In the genomic region with DNA sequence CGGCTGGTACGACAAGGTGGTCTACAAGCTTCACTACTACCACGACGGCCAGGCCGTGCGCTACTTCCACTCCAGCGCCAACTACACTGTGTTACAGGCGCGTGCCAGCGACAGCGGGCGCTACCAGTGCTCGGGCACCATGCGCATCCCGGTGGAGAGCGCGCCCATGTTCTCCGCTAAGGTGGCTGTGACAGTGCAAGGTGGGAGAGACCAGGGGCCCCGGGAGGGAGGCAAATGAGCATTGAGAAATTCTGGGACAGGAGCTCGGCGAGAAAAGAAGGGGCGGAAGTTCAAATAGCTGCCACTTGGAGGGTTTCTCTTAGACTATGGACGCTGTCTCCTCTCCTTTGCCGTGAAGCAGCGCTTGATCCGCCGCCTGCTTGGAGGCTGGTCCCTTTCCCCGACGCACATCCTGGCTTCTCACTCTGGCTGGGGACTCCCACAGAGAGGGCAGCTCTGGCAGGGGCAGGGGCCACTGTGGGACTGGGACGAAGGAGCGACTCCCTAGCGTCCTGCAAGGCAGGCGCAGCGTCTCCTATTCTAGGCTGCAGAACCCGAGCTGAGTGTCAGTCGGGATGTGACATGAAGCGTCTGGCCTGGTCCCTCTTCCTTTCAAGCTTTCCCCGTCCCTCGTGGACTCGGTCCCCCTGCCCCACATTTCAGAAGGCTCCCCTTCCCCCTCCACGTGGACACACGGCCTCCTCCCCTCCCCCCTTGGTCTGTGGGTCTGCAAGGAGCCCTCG, we compare ENCODE assay signal across 7 cellular contexts. TPM values are rescaled to one million over a fixed set of nuclear protein-coding genes. Genes with fewer than 3 reads are reported as not detected.
DNase-seq lines count a peak whose midpoint lies in the region; ATAC-seq, FAIRE-seq and TF ChIP-seq lines count a peak whose summit lies in the region.

No MANE protein-coding gene starts in this region.

- H3K4me2 ChIP-seq in endothelial cell of umbilical vein (ENCODE audit: insufficient read depth, low read length) = peak overlapping the region; percentile 82

- H4K20me1 ChIP-seq in endothelial cell of umbilical vein (replicated peaks; ENCODE audit: control insufficient read depth, extremely low read depth, insufficient read depth, low read length) = no peaks in the 10 kb centered on the region

- no peaks in the 10 kb centered on the region for H3K9me3 Mint-ChIP-seq in activated CD8-positive, alpha-beta T cell treated with anti-CD3 and anti-CD28 coated beads for 36 hours

- peak overlapping the region; percentile 20 for H3K9ac ChIP-seq in endothelial cell of umbilical vein (replicated peaks; ENCODE audit: extremely low read depth, insufficient read depth, low read length)

- no peaks in the 10 kb centered on the region for H3K9me3 ChIP-seq in endothelial cell of umbilical vein (replicated peaks; ENCODE audit: control insufficient read depth, insufficient read depth, low read length)

- peaks cover 26% of the 10 kb centered on the region for H3K4me1 ChIP-seq in endothelial cell of umbilical vein (ENCODE audit: control insufficient read depth, extremely low read depth, insufficient read depth, low read length)

- CTCF ChIA-PET in activated CD8-positive, alpha-beta T cell treated with anti-CD3 and anti-CD28 coated beads for 36 hours (lab: Charles Lee) = interaction anchor here (1.0 to 4.1 kb wide), 7 partner anchors 12 to 241 kb away, joined by 3 to 32 read pairs (median 4); partner anchors contain the start of gene FCRLA
- CTCF ChIA-PET in endothelial cell of umbilical vein (lab: Charles Lee) = interaction anchor here (1.2 to 1.7 kb wide), 6 partner anchors 13 to 311 kb away, joined by 4 to 16 read pairs (median 5); partner anchors contain the start of gene DUSP12

- no peaks in the 10 kb centered on the region for H3K9me1 ChIP-seq in endothelial cell of umbilical vein (replicated peaks; ENCODE audit: control insufficient read depth, extremely low read depth, insufficient read depth, low read length)

- H3K36me3 Mint-ChIP-seq in activated CD8-positive, alpha-beta T cell treated with anti-CD3 and anti-CD28 coated beads for 36 hours (ENCODE audit: low read depth) = no peaks in the 10 kb centered on the region

- POLR2A ChIA-PET in activated CD8-positive, alpha-beta T cell treated with anti-CD3 and anti-CD28 coated beads for 36 hours (lab: Charles Lee) = interaction anchor here (0.9 to 1.6 kb wide), 3 partner anchors 9 to 41 kb away, joined by 3 to 6 read pairs (median 4); no protein-coding TSS in a partner anchor
- POLR2A ChIA-PET in endothelial cell of umbilical vein (lab: Charles Lee) = no interaction called here

- no peaks in the 10 kb centered on the region for H3K36me3 ChIP-seq in endothelial cell of umbilical vein (ENCODE audit: control insufficient read depth in 2 of 2, extremely low read depth in 1 of 2, insufficient read depth in 2 of 2, low read length in 2 of 2)

- intact Hi-C loops in activated CD8-positive, alpha-beta T cell treated with anti-CD3 and anti-CD28 coated beads for 36 hours (cut with micrococcal nuclease) = no loop called here
- intact Hi-C loops in endothelial cell of umbilical vein (cut with micrococcal nuclease) = loop anchor here (5.0 kb wide), 1 partner anchor 194 kb away; no protein-coding TSS in a partner anchor

- peaks cover 17% of the 10 kb centered on the region for H3K27me3 Mint-ChIP-seq in activated CD8-positive, alpha-beta T cell treated with anti-CD3 and anti-CD28 coated beads for 36 hours

- DNase-seq in GM10266 (ENCODE audit: extremely low spot score) (peak; percentile 42), NCI-H460 (ENCODE audit: extremely low read depth, low read depth) (peak; percentile 28), endothelial cell of umbilical vein (ENCODE audit: low read depth, low spot score) (peak; percentile 49), midbrain (lab: John Stamatoyannopoulos, UW) (peak; percentile 35), substantia nigra (lab: John Stamatoyannopoulos, UW) (peak in 27 of 49 donors; percentile 3 to 60 (median 28))
- peak; percentile 46 for DNase-seq in activated CD8-positive, alpha-beta T cell treated with anti-CD3 and anti-CD28 coated beads for 36 hours

- peak overlapping the region; percentile 85 for H2AFZ ChIP-seq in endothelial cell of umbilical vein (ENCODE audit: low read depth, low read length)

- TF ChIP-seq CTCF in GM10266 (IDR thresholded peaks at IDR 0.05; ENCODE audit: control insufficient read depth, insufficient read depth, low read depth, missing control alignments) (peak; percentile 13), endothelial cell of umbilical vein (IDR thresholded peaks at IDR 0.05; ENCODE audit: extremely low read depth in 1 of 2, insufficient read depth in 1 of 2, low read depth in 1 of 2, low read length in 2 of 2) (peak in 1 of 2 donors; percentile 23)
- TF ChIP-seq CTCF in activated CD8-positive, alpha-beta T cell treated with anti-CD3 and anti-CD28 coated beads for 36 hours (IDR thresholded peaks at IDR 0.05) = peak; percentile 18

- ATAC-seq in HG02571 (IDR thresholded peaks at IDR 0.05; ENCODE audit: unreplicated experiment) = peak; percentile 17
- ATAC-seq in activated CD8-positive, alpha-beta T cell treated with anti-CD3 and anti-CD28 coated beads for 36 hours = peak; percentile 28

- H3K27ac ChIP-seq in endothelial cell of umbilical vein (ENCODE audit: insufficient read depth, low read depth, low read length) (peak overlapping the region; percentile 15), substantia nigra (ENCODE audit: low read depth, low read length, poor library complexity, severe bottlenecking) (peak overlapping the region; percentile 45)

- no peak for TF ChIP-seq POLR2A in endothelial cell of umbilical vein (IDR thresholded peaks at IDR 0.05; ENCODE audit: low read depth, low read length)

- H3K4me3 Mint-ChIP-seq in activated CD8-positive, alpha-beta T cell treated with anti-CD3 and anti-CD28 coated beads for 36 hours = peak overlapping the region; percentile 79

- peaks cover 47% of the 10 kb centered on the region for H3K4me1 Mint-ChIP-seq in activated CD8-positive, alpha-beta T cell treated with anti-CD3 and anti-CD28 coated beads for 36 hours (ENCODE audit: low read depth)

- no peaks in the 10 kb centered on the region for H3K79me2 ChIP-seq in endothelial cell of umbilical vein (ENCODE audit: control insufficient read depth, insufficient read depth, low read length)

- H3K4me3 ChIP-seq in endothelial cell of umbilical vein (replicated peaks in 1 of 3; ENCODE audit: insufficient read depth in 1 of 3, low read depth in 1 of 3, low read length in 3 of 3) = peak overlapping the region; percentile 51 to 55 (median 52)

- peak; percentile 70 for FAIRE-seq in endothelial cell of umbilical vein (lab: Jason Lieb, UNC)

- peak overlapping the region; percentile 48 for H3K27ac Mint-ChIP-seq in activated CD8-positive, alpha-beta T cell treated with anti-CD3 and anti-CD28 coated beads for 36 hours

- no TSS peak for BruUV-seq in endothelial cell of umbilical vein (replicated peaks; lab: Mats Ljungman, UMichigan)

- dilution Hi-C loops in endothelial cell of umbilical vein (cut with MboI; ENCODE audit: extremely low pct_ligation_motif_present, low sequenced_read_pairs) = no loop called here

- H3K27me3 ChIP-seq in endothelial cell of umbilical vein (ENCODE audit: control insufficient read depth in 2 of 2, insufficient read depth in 2 of 2, low read length in 2 of 2) = no peaks in the 10 kb centered on the region

RNA-seq across cellular contexts. Expression of gene FCRLB, which starts 4.7 kb away (rescaled TPM):
- total RNA-seq in NCI-H460 (2014; rRNA removed; shearing (Covaris generic)) = 0.97 and 2.0 TPM in 2 replicates
- 1.1 and 2.1 TPM in 2 replicates for polyA plus RNA-seq in NCI-H460 (2014; cell fraction: nucleus; rRNA removed)
- under 1 TPM; 0.49 to 0.68 TPM for total RNA-seq in activated CD8-positive, alpha-beta T cell treated with anti-CD3 and anti-CD28 coated beads for 36 hours
- total RNA-seq in endothelial cell of umbilical vein = 0.62 and 0.90 TPM in 2 replicates
- 0.62 and 0.99 TPM in 2 replicates for polyA plus RNA-seq in endothelial cell of umbilical vein
- 0.52 and 0.56 TPM in 2 replicates for polyA plus RNA-seq in endothelial cell of umbilical vein (2011; cell fraction: cytosol; rRNA removed)
- 0.18 and 0.22 TPM in 2 replicates for polyA plus RNA-seq in endothelial cell of umbilical vein (2011; cell fraction: nucleus; rRNA removed)
- polyA plus RNA-seq in endothelial cell of umbilical vein (2012) = 1.1 and 1.5 TPM in 2 replicates
- 0.17 and 0.21 TPM in 2 replicates for polyA minus RNA-seq in endothelial cell of umbilical vein
- not detected for polyA minus RNA-seq in endothelial cell of umbilical vein (2011; cell fraction: cytosol; rRNA and poly(A)+ RNA removed)
- polyA minus RNA-seq in endothelial cell of umbilical vein (2011; cell fraction: nucleus; rRNA and poly(A)+ RNA removed) = not detected in 2 replicates

RNA-seq across cellular contexts. Expression of gene FCRLA, which starts 19.0 kb away (rescaled TPM):
- total RNA-seq in NCI-H460 (2014; rRNA removed; shearing (Covaris generic)) = 0.17 and 0.20 TPM in 2 replicates
- not detected in 2 replicates for polyA plus RNA-seq in NCI-H460 (2014; cell fraction: nucleus; rRNA removed)
- total RNA-seq in activated CD8-positive, alpha-beta T cell treated with anti-CD3 and anti-CD28 coated beads for 36 hours = not detected
- total RNA-seq in endothelial cell of umbilical vein = not detected in 2 replicates
- not detected in 2 replicates for polyA plus RNA-seq in endothelial cell of umbilical vein
- not detected in 2 replicates for polyA plus RNA-seq in endothelial cell of umbilical vein (2011; cell fraction: cytosol; rRNA removed)
- polyA plus RNA-seq in endothelial cell of umbilical vein (2011; cell fraction: nucleus; rRNA removed) = not detected in 2 replicates
- polyA plus RNA-seq in endothelial cell of umbilical vein (2012) = not detected in 2 replicates
- not detected in 2 replicates for polyA minus RNA-seq in endothelial cell of umbilical vein
- not detected for polyA minus RNA-seq in endothelial cell of umbilical vein (2011; cell fraction: cytosol; rRNA and poly(A)+ RNA removed)
- not detected in 2 replicates for polyA minus RNA-seq in endothelial cell of umbilical vein (2011; cell fraction: nucleus; rRNA and poly(A)+ RNA removed)

RNA-seq across cellular contexts. Expression of gene DUSP12, which starts 23.5 kb away (rescaled TPM):
- total RNA-seq in NCI-H460 (2014; rRNA removed; shearing (Covaris generic)) = 98.7 and 101 TPM in 2 replicates
- polyA plus RNA-seq in NCI-H460 (2014; cell fraction: nucleus; rRNA removed) = 145 and 152 TPM in 2 replicates
- 10 to 100 TPM; 25.3 to 25.4 TPM for total RNA-seq in activated CD8-positive, alpha-beta T cell treated with anti-CD3 and anti-CD28 coated beads for 36 hours
- total RNA-seq in endothelial cell of umbilical vein = 26.8 and 28.3 TPM in 2 replicates
- 25.7 and 31.6 TPM in 2 replicates for polyA plus RNA-seq in endothelial cell of umbilical vein
- 35.8 and 36.6 TPM in 2 replicates for polyA plus RNA-seq in endothelial cell of umbilical vein (2011; cell fraction: cytosol; rRNA removed)
- 26.5 and 34.8 TPM in 2 replicates for polyA plus RNA-seq in endothelial cell of umbilical vein (2011; cell fraction: nucleus; rRNA removed)
- 20.4 and 29.2 TPM in 2 replicates for polyA plus RNA-seq in endothelial cell of umbilical vein (2012)
- polyA minus RNA-seq in endothelial cell of umbilical vein = 13.9 and 17.8 TPM in 2 replicates
- 26.5 TPM for polyA minus RNA-seq in endothelial cell of umbilical vein (2011; cell fraction: cytosol; rRNA and poly(A)+ RNA removed)
- polyA minus RNA-seq in endothelial cell of umbilical vein (2011; cell fraction: nucleus; rRNA and poly(A)+ RNA removed) = 18.2 and 20.1 TPM in 2 replicates

RNA-seq across cellular contexts. Expression of gene ATF6, which starts 40.1 kb away (rescaled TPM):
- 53.6 and 56.4 TPM in 2 replicates for total RNA-seq in NCI-H460 (2014; rRNA removed; shearing (Covaris generic))
- 29.7 and 30.7 TPM in 2 replicates for polyA plus RNA-seq in NCI-H460 (2014; cell fraction: nucleus; rRNA removed)
- 10 to 100 TPM; 16.9 to 17.3 TPM for total RNA-seq in activated CD8-positive, alpha-beta T cell treated with anti-CD3 and anti-CD28 coated beads for 36 hours
- 38.8 and 40.3 TPM in 2 replicates for total RNA-seq in endothelial cell of umbilical vein
- polyA plus RNA-seq in endothelial cell of umbilical vein = 22.8 and 24.9 TPM in 2 replicates
- 29.4 and 29.6 TPM in 2 replicates for polyA plus RNA-seq in endothelial cell of umbilical vein (2011; cell fraction: cytosol; rRNA removed)
- polyA plus RNA-seq in endothelial cell of umbilical vein (2011; cell fraction: nucleus; rRNA removed) = 22.6 and 25.5 TPM in 2 replicates
- polyA plus RNA-seq in endothelial cell of umbilical vein (2012) = 22.0 and 30.2 TPM in 2 replicates
- polyA minus RNA-seq in endothelial cell of umbilical vein = 47.1 and 51.7 TPM in 2 replicates
- 16.1 TPM for polyA minus RNA-seq in endothelial cell of umbilical vein (2011; cell fraction: cytosol; rRNA and poly(A)+ RNA removed)
- polyA minus RNA-seq in endothelial cell of umbilical vein (2011; cell fraction: nucleus; rRNA and poly(A)+ RNA removed) = 48.9 and 71.6 TPM in 2 replicates

Comparison
In these comparisons a context has a peak if more than half of its experiments do, and no peak if none do; other contexts are left out.
1. Peak in every context shown above with its lines: DNase-seq, ATAC-seq, H3K4me3 ChIP-seq and H3K27ac ChIP-seq.